ENCODE assay signal across 1 cellular context in genomic region chr15:64059101-64059500, GRCh38. TPM values are rescaled to one million over a fixed set of nuclear protein-coding genes. Genes with fewer than 3 reads are reported as not detected.
"Had no signal": no experiment of that assay in that cellular context is flagged by ENCODE, and none has a peak within 500 bp of the region (broad histone marks: within the 10 kb centered on the region; RNA-seq: fewer than 3 reads in every experiment).

No MANE protein-coding gene starts in this region.

RNA-seq across cellular contexts. Expression of gene DAPK2, which starts 12.8 kb away (rescaled TPM):
- polyA plus RNA-seq: smooth muscle cell had no signal
